In the genomic region with DNA sequence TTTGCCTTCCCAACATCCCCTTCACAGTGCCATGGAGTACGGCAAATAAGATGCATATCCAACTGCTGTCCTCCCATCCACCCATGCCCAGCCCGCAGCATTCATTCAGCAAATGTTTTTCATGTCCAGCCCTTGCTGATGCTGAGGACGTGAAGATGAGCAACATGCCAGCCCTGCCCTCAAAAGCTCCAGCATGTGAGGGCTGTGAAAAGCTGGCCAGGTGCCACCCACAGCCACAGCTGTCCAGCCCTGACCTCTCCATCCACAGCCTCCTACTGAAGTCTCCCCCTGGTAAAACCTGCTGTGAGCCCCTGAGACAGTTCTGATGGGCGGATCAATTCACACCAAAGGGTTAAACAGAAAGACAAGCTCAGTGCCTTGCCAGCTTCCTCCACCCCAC, we compare ENCODE assay signal across 36 cellular contexts. TPM values are rescaled to one million over a fixed set of nuclear protein-coding genes. Genes with fewer than 3 reads are reported as not detected.
DNase-seq lines count a peak whose midpoint lies in the region; FAIRE-seq and TF ChIP-seq lines count a peak whose summit lies in the region.
"Had no signal": no experiment of that assay in that cellular context is flagged by ENCODE, and none has a peak within 500 bp of the region (broad histone marks: within the 10 kb centered on the region; RNA-seq: fewer than 3 reads in every experiment).

No MANE protein-coding gene starts in this region.

- no peak for FAIRE-seq in astrocyte (lab: Jason Lieb, UNC)
- FAIRE-seq: endothelial cell of umbilical vein, GM19239 had no signal

- H3K27me3 Mint-ChIP-seq in astrocyte (ENCODE audit: low read depth, unreplicated experiment) (peaks cover 25% of the 10 kb centered on the region), neural progenitor cell (ENCODE audit: insufficient read depth, low read depth) (peaks cover 42% of the 10 kb centered on the region)

- H3K27ac Mint-ChIP-seq in astrocyte (ENCODE audit: unreplicated experiment) (no peak overlapping the region), neural progenitor cell (no peak overlapping the region)
- H3K27ac Mint-ChIP-seq: activated naive CD4-positive, alpha-beta T cell treated with anti-CD3 and anti-CD28 coated beads, Interleukin-2, amount 50 U/mL, for 24 hours; activated T-helper 2 cell treated with anti-CD3 and anti-CD28 coated beads, Interferon-gamma antibody, Interleukin-2, Interleukin-4, amounts not matched to agents 10 μg/mL and 5 μg/mL and 100 μg/mL, durations not matched to agents 14 hours and 24 hours and 36 hours; B cell; CD4-positive, alpha-beta memory T cell; natural killer cell treated with Interleukin-12 subunit alpha and Interleukin-12 subunit beta and Interleukin-15 and Interleukin-18, amount 100 ng/mL, for 72 hours had no signal

- H2AFZ ChIP-seq in astrocyte (ENCODE audit: low read depth, low read length) (no peak overlapping the region), neural progenitor cell (replicated peaks) (no peak overlapping the region)
- H2AFZ ChIP-seq: hepatocyte, parathyroid adenoma had no signal

- H3K4me1 Mint-ChIP-seq in astrocyte (ENCODE audit: low read depth, unreplicated experiment) (peaks cover 32% of the 10 kb centered on the region), neural progenitor cell (peaks cover 23% of the 10 kb centered on the region)

- no peaks in the 10 kb centered on the region for H3K9me3 Mint-ChIP-seq in astrocyte (ENCODE audit: unreplicated experiment)
- no peaks in the 10 kb centered on the region for H3K9me3 Mint-ChIP-seq in neural progenitor cell
- H3K9me3 Mint-ChIP-seq: activated naive CD4-positive, alpha-beta T cell treated with anti-CD3 and anti-CD28 coated beads, Interleukin-2, amount 50 U/mL, for 24 hours; activated T-helper 2 cell treated with anti-CD3 and anti-CD28 coated beads, Interferon-gamma antibody, Interleukin-2, Interleukin-4, amounts not matched to agents 10 μg/mL and 5 μg/mL and 100 μg/mL, durations not matched to agents 14 hours and 24 hours and 36 hours; natural killer cell treated with Interleukin-12 subunit alpha and Interleukin-12 subunit beta and Interleukin-15 and Interleukin-18, amount 100 ng/mL, for 72 hours had no signal

- H3K9me3 ChIP-seq in MG63 (no peaks in the 10 kb centered on the region), astrocyte (ENCODE audit: insufficient read depth, low read depth, low read length) (no peaks in the 10 kb centered on the region), neural progenitor cell (ENCODE audit: low read depth) (no peaks in the 10 kb centered on the region)
- H3K9me3 ChIP-seq: breast epithelium, gastrocnemius medialis, Peyer's patch, SJCRH30, uterus had no signal

- H3K4me3 Mint-ChIP-seq in astrocyte (ENCODE audit: unreplicated experiment) (no peak overlapping the region), neural progenitor cell (peak overlapping the region; percentile 31)
- H3K4me3 Mint-ChIP-seq: activated naive CD4-positive, alpha-beta T cell treated with anti-CD3 and anti-CD28 coated beads, Interleukin-2, amount 50 U/mL, for 24 hours; B cell; natural killer cell treated with Interleukin-12 subunit alpha and Interleukin-12 subunit beta and Interleukin-15 and Interleukin-18, amount 100 ng/mL, for 72 hours had no signal

- H4K20me1 ChIP-seq in astrocyte (ENCODE audit: insufficient read depth, low read length) (no peaks in the 10 kb centered on the region), neural progenitor cell (ENCODE audit: low read depth) (peaks cover 13% of the 10 kb centered on the region)

- peak overlapping the region; percentile 53 for H3K4me2 ChIP-seq in astrocyte (ENCODE audit: low read length)
- peak overlapping the region; percentile 32 for H3K4me2 ChIP-seq in neural progenitor cell
- H3K4me2 ChIP-seq: hepatocyte had no signal

- H3K9ac ChIP-seq in astrocyte (ENCODE audit: low read length) (no peak overlapping the region), neural progenitor cell (no peak overlapping the region)
- H3K9ac ChIP-seq: parathyroid adenoma had no signal

- H3K4me3 ChIP-seq in MG63 (no peak overlapping the region), astrocyte (ENCODE audit: insufficient read depth, low read depth, low read length) (no peak overlapping the region), neural progenitor cell (no peak overlapping the region)
- H3K4me3 ChIP-seq: breast epithelium, gastrocnemius medialis, hepatocyte, lung, Peyer's patch, SJCRH30, uterus had no signal

- H3F3A ChIP-seq in neural progenitor cell (ENCODE audit: low read depth): peaks cover 11% of the 10 kb centered on the region

- H3K36me3 ChIP-seq in MG63 (no peaks in the 10 kb centered on the region), astrocyte (ENCODE audit: insufficient read depth, low read length) (no peaks in the 10 kb centered on the region), neural progenitor cell (no peaks in the 10 kb centered on the region)
- H3K36me3 ChIP-seq: breast epithelium, gastrocnemius medialis, Peyer's patch, SJCRH30, uterus, WERI-Rb-1 had no signal

- DNase-seq in EH (ENCODE audit: low read depth): peak; percentile 15
- peak; percentile 62 for DNase-seq in MG63
- DNase-seq in astrocyte (ENCODE audit: low read depth): no peak
- DNase-seq in neural progenitor cell (ENCODE audit: low spot score): no peak
- no peak for DNase-seq in NCI-H1436 treated with DMSO at 0.1 percent for 48 hours (lab: John Stamatoyannopoulos, UW)
- DNase-seq in hippocampal formation (lab: John Stamatoyannopoulos, UW): no peak
- no peak for DNase-seq in HCEC 1CT
- DNase-seq in COLO829 (ENCODE audit: low spot score): no peak
- DNase-seq: activated CD8-positive, alpha-beta memory T cell treated with anti-CD3 and anti-CD28 coated beads for 24 hours; activated T-cell treated with anti-CD3 and anti-CD28 coated beads for 4 hours; CD4-positive, alpha-beta memory T cell; gastrocnemius medialis; left cardiac atrium; MV-4-11; NCI-H1436; NCI-H2107; NCI-H510A; NK-92 treated with Interleukin-12 subunit alpha and Interleukin-12 subunit beta, amount 100 ng/mL, for 24 hours; Peyer's patch; stimulated activated CD4-positive, alpha-beta T cell treated with anti-CD3 and anti-CD28 coated beads, Interleukin-2, amount 100 ng/mL, for 24 hours; stimulated activated naive CD8-positive, alpha-beta T cell treated with anti-CD3 and anti-CD28 coated beads, Interleukin-15, Interleukin-2, amounts not matched to agents 100 U/mL and 50 U/mL, for 24 hours; T1000; uterus; WERI-Rb-1 had no signal

- H3K27me3 ChIP-seq in MG63 (no peaks in the 10 kb centered on the region), astrocyte (ENCODE audit: insufficient read depth, low read length) (peaks cover 26% of the 10 kb centered on the region), neural progenitor cell (peaks cover 45% of the 10 kb centered on the region)
- H3K27me3 ChIP-seq: breast epithelium, SJCRH30, uterus had no signal

- H3K79me2 ChIP-seq in astrocyte (ENCODE audit: insufficient read depth, low read length): no peaks in the 10 kb centered on the region
- H3K79me2 ChIP-seq in neural progenitor cell (ENCODE audit: low read depth): no peaks in the 10 kb centered on the region
- H3K79me2 ChIP-seq: hepatocyte, parathyroid adenoma had no signal

- no peaks in the 10 kb centered on the region for H3K36me3 Mint-ChIP-seq in astrocyte (ENCODE audit: low read depth, unreplicated experiment)
- H3K36me3 Mint-ChIP-seq in neural progenitor cell: no peaks in the 10 kb centered on the region
- H3K36me3 Mint-ChIP-seq: activated naive CD4-positive, alpha-beta T cell treated with anti-CD3 and anti-CD28 coated beads, Interleukin-2, amount 50 U/mL, for 24 hours; CD4-positive, alpha-beta memory T cell; natural killer cell treated with Interleukin-12 subunit alpha and Interleukin-12 subunit beta and Interleukin-15 and Interleukin-18, amount 100 ng/mL, for 72 hours had no signal

- no peak for TF ChIP-seq CTCF in astrocyte (IDR thresholded peaks at IDR 0.05; ENCODE audit: insufficient read depth, low read depth, low read length)
- TF ChIP-seq CTCF in neural progenitor cell (IDR thresholded peaks at IDR 0.05): no peak

- H3K4me1 ChIP-seq in astrocyte (ENCODE audit: insufficient read depth, low read length) (peaks cover 7% of the 10 kb centered on the region), neural progenitor cell (peaks cover 28% of the 10 kb centered on the region)
- H3K4me1 ChIP-seq: uterus had no signal

- H3K27ac ChIP-seq in astrocyte (ENCODE audit: low read depth, low read length) (no peak overlapping the region), neural progenitor cell (no peak overlapping the region)
- H3K27ac ChIP-seq: breast epithelium, gastrocnemius medialis, hepatocyte, parathyroid adenoma, Peyer's patch, SJCRH30, uterus, WERI-Rb-1 had no signal

RNA-seq across cellular contexts. Expression of a gene that starts 4.5 kb away (rescaled TPM):
- total RNA-seq in MG63 (2014; rRNA removed; shearing (Covaris generic); ENCODE audit: low replicate concordance): 0.10 TPM in 2 replicates
- total RNA-seq in astrocyte: 1.0 and 1.4 TPM in 2 replicates
- total RNA-seq in neural progenitor cell (ENCODE audit: low replicate concordance): 0.15 and 2.3 TPM in 2 replicates
- total RNA-seq: B cell; CD4-positive, alpha-beta memory T cell; endothelial cell of umbilical vein; mononuclear cell; natural killer cell treated with Interleukin-12 subunit alpha and Interleukin-12 subunit beta and Interleukin-15 and Interleukin-18, amount 100 ng/mL, for 72 hours; SJCRH30 had no signal

Comparison
In these comparisons a context has a peak if more than half of its experiments do, and no peak if none do; other contexts are left out.
1. DNase-seq: peak in EH (single experiment) and MG63 (single experiment); none in astrocyte (single experiment), neural progenitor cell (single experiment), NCI-H1436 treated with DMSO at 0.1 percent for 48 hours (single experiment), hippocampal formation (0 of 2), HCEC 1CT (single experiment) and COLO829 (single experiment).